12 cellular contexts compared by ENCODE assay signal in the genomic region with DNA sequence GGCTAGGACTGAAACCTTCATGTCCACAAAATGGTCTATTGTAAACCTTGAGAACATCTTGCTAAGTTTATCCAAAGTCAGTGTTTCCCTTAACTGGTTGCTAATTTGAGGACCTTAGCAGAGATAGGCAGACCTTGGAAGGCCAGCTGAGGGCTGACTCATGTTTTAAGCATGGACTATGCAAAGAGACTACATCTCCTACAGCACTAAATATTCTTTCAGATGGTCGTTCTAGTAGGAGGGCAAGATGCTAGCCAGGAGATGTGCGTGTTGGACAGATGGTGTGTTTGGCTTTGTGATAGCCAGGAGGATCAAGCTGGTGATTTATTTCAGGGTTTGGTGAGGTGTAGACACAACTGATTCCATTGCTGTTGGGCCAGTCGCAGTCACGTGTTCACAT.
A peak's percentile ranks its signal among the peaks of the same experiment; 100 is the strongest.
DNase-seq lines count a peak whose midpoint lies in the region; ATAC-seq, FAIRE-seq and TF ChIP-seq lines count a peak whose summit lies in the region.
"Had no signal": no experiment of that assay in that cellular context is flagged by ENCODE, and none has a peak within 500 bp of the region (broad histone marks: within the 10 kb centered on the region; RNA-seq: fewer than 3 reads in every experiment).

No MANE protein-coding gene starts in this region.

- in situ Hi-C loops in IMR-90 (cut with MboI; ENCODE audit: low sequenced_read_pairs), result loop anchor here (5.0 kb wide), 1 partner anchor 71 kb away; no protein-coding TSS in a partner anchor
- in situ Hi-C loops in transverse colon (cut with MboI; ENCODE audit: low pct_ligation_motif_present in 1 of 4, low pct_unique_long_range_greater_than_20kb in 1 of 4, low sequenced_read_pairs in 3 of 4), result no loop called here

- H3K79me2 ChIP-seq in hepatocyte, result no peaks in the 10 kb centered on the region

- no CpG with 5 or more reads among the region's 4 CpGs for WGBS in IMR-90 (ENCODE audit: extremely low coverage in 2 of 2, insufficient read length in 1 of 2), 2 experiments
- WGBS in hepatocyte (ENCODE audit: low lambda C conversion rate, missing lambda C conversion rate), result 53% methylated on average over 4 of the region's 4 CpGs
- WGBS in transverse colon (ENCODE audit: low coverage in 1 of 2), 2 donors, result 68 to 80% methylated on average over 1 to 4 of the region's 4 CpGs
- 91 to 93% methylated on average over 4 of the region's 4 CpGs for WGBS in thyroid gland, 2 donors

- ATAC-seq in IMR-90 (ENCODE audit: low read depth) (peak; percentile 91), HG02884 (IDR thresholded peaks at IDR 0.05; ENCODE audit: unreplicated experiment) (no peak), HG03095 (IDR thresholded peaks at IDR 0.05; ENCODE audit: unreplicated experiment) (no peak)
- ATAC-seq: activated T-cell treated with anti-CD3 and anti-CD28 coated beads, Interleukin-2, amount 50 U/mL, for 72 hours had no signal

- H3K4me1 ChIP-seq in IMR-90 (ENCODE audit: control insufficient read depth, insufficient read depth, low read length) (peaks cover 33% of the 10 kb centered on the region), hepatocyte (ENCODE audit: insufficient read depth) (peaks cover 30% of the 10 kb centered on the region), transverse colon (peaks cover 15 to 59% (median 21%) of the 10 kb centered on the region in 4 donors), thyroid gland (peaks cover 0 to 12% of the 10 kb centered on the region in 2 donors)

- TF ChIP-seq CTCF in IMR-90 (conservative IDR thresholded peaks at IDR 0.05; ENCODE audit: low read depth, low read length), result no peak
- no peak for TF ChIP-seq CTCF in bronchial epithelial cell (IDR thresholded peaks at IDR 0.05; ENCODE audit: insufficient read depth, low read length, severe bottlenecking)
- no peak for TF ChIP-seq CTCF in hepatocyte (IDR thresholded peaks at IDR 0.05; ENCODE audit: poor library complexity)
- no peak for TF ChIP-seq CTCF in transverse colon (IDR thresholded peaks at IDR 0.05)
- TF ChIP-seq CTCF in thyroid gland (IDR thresholded peaks at IDR 0.05), result no peak

- H3K4me3 ChIP-seq in IMR-90 (ENCODE audit: insufficient read depth, low read depth, low read length) (no peak overlapping the region), bronchial epithelial cell (ENCODE audit: low read depth, low read length) (no peak overlapping the region), hepatocyte (no peak overlapping the region), transverse colon (no peak overlapping the region), thyroid gland (replicated peaks in 1 of 3) (no peak overlapping the region)

- H3K9me3 ChIP-seq in IMR-90 (ENCODE audit: control insufficient read depth, insufficient read depth, low read length) (no peaks in the 10 kb centered on the region), hepatocyte (ENCODE audit: low read depth) (no peaks in the 10 kb centered on the region), transverse colon (no peaks in the 10 kb centered on the region), thyroid gland (no peaks in the 10 kb centered on the region)

- H3K27ac ChIP-seq in IMR-90 (ENCODE audit: insufficient read depth, low read length) (peak overlapping the region; percentile 73; the same call in 1 of the 2 replicates), hepatocyte (peak overlapping the region; percentile 42), transverse colon (peak overlapping the region; percentile 68 to 86 (median 70)), thyroid gland (no peak overlapping the region)

- H2AFZ ChIP-seq in IMR-90 (replicated peaks; ENCODE audit: low read length, poor library complexity), result peak overlapping the region; percentile 15
- no peak overlapping the region for H2AFZ ChIP-seq in hepatocyte

- H2AK9ac ChIP-seq in IMR-90 (replicated peaks; ENCODE audit: low read depth, low read length, poor library complexity), result no peak overlapping the region

- POLR2A ChIA-PET in IMR-90 (lab: Charles Lee; ENCODE audit: unreplicated experiment), result no interaction called here

- peak overlapping the region; percentile 3; the same call in 1 of the 2 replicates for H4K5ac ChIP-seq in IMR-90 (ENCODE audit: low read depth, low read length)

- H2BK5ac ChIP-seq in IMR-90 (ENCODE audit: low read depth, low read length, poor library complexity, severe bottlenecking), result peak overlapping the region; percentile 52

- peak overlapping the region; percentile 52; the same call in 1 of the 2 replicates for H2BK120ac ChIP-seq in IMR-90 (ENCODE audit: low read depth, low read length)

- TF ChIP-seq POLR2A in IMR-90 (IDR thresholded peaks at IDR 0.05; ENCODE audit: low read depth, low read length) (no peak), transverse colon (IDR thresholded peaks at IDR 0.05) (no peak), thyroid gland (IDR thresholded peaks at IDR 0.05) (no peak)

- H3K4ac ChIP-seq in IMR-90 (ENCODE audit: low read depth, low read length), result peak overlapping the region; percentile 62

- peak; percentile 77 for FAIRE-seq in bronchial epithelial cell (lab: Jason Lieb, UNC)

- H3K23ac ChIP-seq in IMR-90 (ENCODE audit: low read depth, low read length), result no peak overlapping the region

- no peak overlapping the region for H3K56ac ChIP-seq in IMR-90 (ENCODE audit: extremely low read depth, insufficient read depth, low read length)

- H3K9me1 ChIP-seq in IMR-90 (ENCODE audit: insufficient read depth, low read length), result peaks cover 19% of the 10 kb centered on the region

- peak overlapping the region; percentile 74 for H2BK20ac ChIP-seq in IMR-90 (ENCODE audit: low read depth, low read length)

- intact Hi-C loops in IMR-90 (cut with micrococcal nuclease), result no loop called here
- intact Hi-C loops in transverse colon (cut with DNase I; ENCODE audit: low total_unique reads), result no loop called here
- intact Hi-C loops in thyroid gland (cut with DNase I), result no loop called here

- H3K36me3 ChIP-seq in IMR-90 (ENCODE audit: control insufficient read depth, insufficient read depth, low read length) (peaks cover 42% of the 10 kb centered on the region), bronchial epithelial cell (ENCODE audit: control insufficient read depth, insufficient read depth, low read length) (no peaks in the 10 kb centered on the region), hepatocyte (replicated peaks; ENCODE audit: insufficient read depth, low read depth) (no peaks in the 10 kb centered on the region), transverse colon (no peaks in the 10 kb centered on the region), thyroid gland (no peaks in the 10 kb centered on the region)

- H3K9ac ChIP-seq in IMR-90 (ENCODE audit: low read depth, low read length), result no peak overlapping the region

- H3K18ac ChIP-seq in IMR-90 (ENCODE audit: low read depth, low read length), result peak overlapping the region; percentile 10; the same call in 1 of the 2 replicates

- dilution Hi-C loops in IMR-90 (cut with HindIII; ENCODE audit: low sequenced_read_pairs, unreplicated experiment), result no loop called here

- H4K91ac ChIP-seq in IMR-90 (ENCODE audit: insufficient read depth, low read depth, low read length), result peak overlapping the region; percentile 51

- 0 out of 2 replicates have a peak overlapping the region, but pooled peaks have one; percentile 8 for H3K4me2 ChIP-seq in IMR-90 (ENCODE audit: low read depth, low read length)
- H3K4me2 ChIP-seq in hepatocyte, result no peak overlapping the region

- H2AK5ac ChIP-seq in IMR-90 (ENCODE audit: low read depth, low read length), result peak overlapping the region; percentile 90; the same call in 1 of the 2 replicates

- H4K20me1 ChIP-seq in IMR-90 (ENCODE audit: insufficient read depth, low read length), result no peaks in the 10 kb centered on the region; the same call in 1 of the 2 replicates
- H4K20me1 ChIP-seq in hepatocyte (ENCODE audit: insufficient read depth, poor library complexity, severe bottlenecking), result no peaks in the 10 kb centered on the region

- 0 out of 4 replicates have a peak, but pooled peaks cover 0 to 3% of the 10 kb centered on the region in 2 experiments for H3K79me1 ChIP-seq in IMR-90 (ENCODE audit: low read depth in 1 of 2, low read length in 2 of 2)

- no peak for TF ChIP-seq RAD21 in IMR-90 (IDR thresholded peaks at IDR 0.05; ENCODE audit: low read length)

- H3K27me3 ChIP-seq in IMR-90 (ENCODE audit: control insufficient read depth, insufficient read depth, low read length), result no peaks in the 10 kb centered on the region
- no peaks in the 10 kb centered on the region for H3K27me3 ChIP-seq in bronchial epithelial cell (ENCODE audit: control insufficient read depth, insufficient read depth, low read length)
- H3K27me3 ChIP-seq in hepatocyte, result no peaks in the 10 kb centered on the region
- H3K27me3 ChIP-seq in transverse colon, result no peaks in the 10 kb centered on the region
- H3K27me3 ChIP-seq in thyroid gland, result no peaks in the 10 kb centered on the region

- H2BK15ac ChIP-seq in IMR-90 (ENCODE audit: low read depth, low read length), result peak overlapping the region; percentile 67; the same call in 1 of the 3 replicates

- TF ChIP-seq EP300 in transverse colon (IDR thresholded peaks at IDR 0.05; ENCODE audit: low read depth), result no peak

- CTCF ChIA-PET in IMR-90 (lab: Yijun Ruan, JAX), result interaction anchor here (0.8 to 1.0 kb wide), 2 partner anchors 10 to 27 kb away, joined by 3 to 5 read pairs; no protein-coding TSS in a partner anchor

- H4K8ac ChIP-seq in IMR-90 (ENCODE audit: low read depth in 2 of 2, low read length in 2 of 2), result peak overlapping the region in 1 of 2 experiments; percentile 26; a peak in 1 of 4 replicates

- no peaks in the 10 kb centered on the region for H3K9me2 ChIP-seq in hepatocyte (replicated peaks; ENCODE audit: insufficient read depth)

- DNase-seq in IMR-90 (peak; percentile 93), bronchial epithelial cell (ENCODE audit: low read depth) (peak; percentile 40), hepatocyte (ENCODE audit: low spot score) (peak; percentile 54), transverse colon (no peak), thyroid gland (no peak)
- DNase-seq in stimulated activated CD4-positive, alpha-beta T cell treated with anti-CD3 and anti-CD28 coated beads, Interleukin-2, amount 100 ng/mL, for 48 hours, result no peak
- DNase-seq: activated T-cell treated with anti-CD3 and anti-CD28 coated beads, Interleukin-2, amount 50 U/mL, for 72 hours; DND-41; immature natural killer cell; NCI-H1105 treated with DMSO at 0.1 percent for 48 hours had no signal

- peak overlapping the region; percentile 70; the same call in 1 of the 2 replicates for H3K14ac ChIP-seq in IMR-90 (replicated peaks; ENCODE audit: low read depth, low read length)

- no TSS peak for BruUV-seq in IMR-90 (replicated peaks; lab: Mats Ljungman, UMichigan)

TF ChIP-seq in IMR-90, 13 proteins besides CTCF, POLR2A, EP300 and RAD21:
- no peak for TF ChIP-seq RCOR1 (IDR thresholded peaks at IDR 0.05; ENCODE audit: insufficient replicate concordance, low read length)
- TF ChIP-seq FOS (IDR thresholded peaks at IDR 0.05; ENCODE audit: low read depth, low read length), result peak; percentile 47; the same call in 1 of the 2 replicates
TF ChIP-seq in IMR-90: peak in this region for 1.

Comparison
In these comparisons a context has a peak if more than half of its experiments do, and no peak if none do; other contexts are left out.
1. DNase-seq: peak in IMR-90 (single experiment), bronchial epithelial cell (single experiment) and hepatocyte (single experiment); none in transverse colon (single experiment), thyroid gland (0 of 2) and stimulated activated CD4-positive, alpha-beta T cell treated with anti-CD3 and anti-CD28 coated beads, Interleukin-2, amount 100 ng/mL, for 48 hours (0 of 2).
2. H3K27ac ChIP-seq: peak in IMR-90 (single experiment), hepatocyte (single experiment) and transverse colon (4 of 4); none in thyroid gland (0 of 3).